1 cellular context compared by ENCODE assay signal in genomic region chr6:150697515-150697914, GRCh38.
TF ChIP-seq lines count a peak whose summit lies in the region.

No MANE protein-coding gene starts in this region.

TF ChIP-seq in H1, 55 proteins besides CTCF, POLR2A, EP300 and RAD21:
- TF ChIP-seq TEAD4 (IDR thresholded peaks at IDR 0.05; ENCODE audit: low read depth, low read length) (no peak), TBP (IDR thresholded peaks at IDR 0.05; ENCODE audit: low read depth, low read length) (no peak), CEBPB (IDR thresholded peaks at IDR 0.05; ENCODE audit: low read depth, low read length) (no peak), SP2 (IDR thresholded peaks at IDR 0.05; ENCODE audit: low read length) (no peak), PHF8 (conservative IDR thresholded peaks at IDR 0.05; ENCODE audit: low read depth, low read length) (no peak), POU5F1 (IDR thresholded peaks at IDR 0.05; ENCODE audit: low read depth, low read length) (no peak), CHD1 (IDR thresholded peaks at IDR 0.05; ENCODE audit: low read depth, low read length) (no peak), RBBP5 (IDR thresholded peaks at IDR 0.05; ENCODE audit: borderline replicate concordance, low read depth, low read length) (no peak), EZH2 (IDR thresholded peaks at IDR 0.05; ENCODE audit: low read depth, low read length, severe bottlenecking) (no peak)
